9 cellular contexts compared by ENCODE assay signal in the genomic region with DNA sequence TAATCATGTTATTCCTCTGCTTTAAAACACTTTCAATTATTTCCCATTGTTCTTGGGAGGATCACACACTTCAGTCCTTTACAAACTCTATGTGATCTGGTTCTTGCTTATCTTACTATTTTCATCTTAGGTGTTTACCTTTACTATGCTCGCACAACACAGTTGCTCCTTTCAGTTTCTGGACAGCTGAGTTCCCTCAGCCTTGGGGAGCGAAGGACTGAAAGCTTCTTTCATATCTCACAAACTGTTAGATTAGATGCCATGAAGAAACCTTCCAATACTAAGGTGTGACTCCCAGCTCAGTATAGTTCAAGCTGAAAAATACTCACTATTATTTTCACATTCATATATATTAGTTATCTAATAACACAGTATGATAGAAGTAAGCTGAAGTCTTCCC.
DNase-seq lines count a peak whose midpoint lies in the region; ATAC-seq and TF ChIP-seq lines count a peak whose summit lies in the region.
"Had no signal": no experiment of that assay in that cellular context is flagged by ENCODE, and none has a peak within 500 bp of the region (broad histone marks: within the 10 kb centered on the region; RNA-seq: fewer than 3 reads in every experiment).

No MANE protein-coding gene starts in this region.

- BruUV-seq in mammary epithelial cell (replicated peaks; lab: Mats Ljungman, UMichigan): no TSS peak

- in situ Hi-C loops in mammary epithelial cell (cut with MboI; ENCODE audit: low sequenced_read_pairs in 2 of 2): loop anchor here (10.0 to 25.0 kb wide), 2 partner anchors 217 to 219 kb away; partner anchors contain the start of genes HINT1 (in 2 of the 2) and LYRM7 (in 1 of the 2)

- H3K9me3 ChIP-seq in duodenal mucosa (ENCODE audit: control insufficient read depth in 1 of 2, low read length in 2 of 2) (no peaks in the 10 kb centered on the region), mammary epithelial cell (replicated peaks; ENCODE audit: insufficient read depth, low read length) (no peaks in the 10 kb centered on the region), esophagus squamous epithelium (no peaks in the 10 kb centered on the region)

- CTCF ChIA-PET in mammary epithelial cell (lab: Charles Lee; ENCODE audit: low non-redundant PET): interaction anchor here (0.7 kb wide), 1 partner anchor 1246 kb away, joined by 3 read pairs; no protein-coding TSS in a partner anchor

- no peak overlapping the region for H3K4me2 ChIP-seq in mammary epithelial cell (ENCODE audit: insufficient read depth, low read depth, low read length)

- peaks cover 5 to 12% of the 10 kb centered on the region in 2 donors for H3K36me3 ChIP-seq in duodenal mucosa (ENCODE audit: control insufficient read depth in 1 of 2, insufficient read depth in 2 of 2, low read length in 2 of 2)
- H3K36me3 ChIP-seq in mammary epithelial cell (ENCODE audit: insufficient read depth, low read length): peaks cover 8% of the 10 kb centered on the region
- peaks cover 0 to 15% (median 0%) of the 10 kb centered on the region in 3 donors for H3K36me3 ChIP-seq in esophagus squamous epithelium

- TF ChIP-seq CTCF in mammary epithelial cell (conservative IDR thresholded peaks at IDR 0.05 in 1 of 2, IDR thresholded peaks at IDR 0.05 in 1 of 2; ENCODE audit: extremely low read depth in 1 of 2, insufficient read depth in 1 of 2, low read depth in 1 of 2, low read length in 2 of 2) (no peak), esophagus squamous epithelium (IDR thresholded peaks at IDR 0.05) (no peak)

- H2AFZ ChIP-seq in mammary epithelial cell (ENCODE audit: low read depth, low read length): no peak overlapping the region

- H3K27ac ChIP-seq in duodenal mucosa (ENCODE audit: low read depth, low read length) (peak overlapping the region; percentile 28), mammary epithelial cell (ENCODE audit: insufficient read depth, low read depth, low read length) (no peak overlapping the region), esophagus squamous epithelium (no peak overlapping the region)

- peaks cover 74% of the 10 kb centered on the region for H3K79me2 ChIP-seq in mammary epithelial cell (ENCODE audit: insufficient read depth, low read length)

- dilution Hi-C loops in mammary epithelial cell (cut with HindIII; ENCODE audit: low sequenced_read_pairs): no loop called here

- 100% methylated on average over 2 of the region's 2 CpGs for WGBS in mammary epithelial cell (ENCODE audit: low coverage, missing lambda C conversion rate)
- 88 to 94% methylated on average over 2 of the region's 2 CpGs for WGBS in esophagus squamous epithelium, 2 donors

- H3K27me3 ChIP-seq in duodenal mucosa (ENCODE audit: control insufficient read depth in 1 of 2, insufficient read depth in 2 of 2, low read length in 2 of 2) (no peaks in the 10 kb centered on the region), mammary epithelial cell (ENCODE audit: insufficient read depth, low read length) (no peaks in the 10 kb centered on the region), esophagus squamous epithelium (no peaks in the 10 kb centered on the region)

- H4K20me1 ChIP-seq in mammary epithelial cell (ENCODE audit: insufficient read depth, low read length): no peaks in the 10 kb centered on the region

- intact Hi-C loops in mammary epithelial cell (cut with micrococcal nuclease): loop anchor here (1.0 kb wide), 3 partner anchors 117 to 271 kb away; partner anchors contain the start of gene CDC42SE2
- intact Hi-C loops in esophagus squamous epithelium (cut with DNase I): no loop called here

- TF ChIP-seq POLR2A in esophagus squamous epithelium (IDR thresholded peaks at IDR 0.05): no peak

- H3K4me1 ChIP-seq in duodenal mucosa (ENCODE audit: control insufficient read depth in 1 of 2, insufficient read depth in 2 of 2, low read length in 2 of 2) (peaks cover 28 to 37% of the 10 kb centered on the region in 2 donors), mammary epithelial cell (ENCODE audit: insufficient read depth, low read length) (no peaks in the 10 kb centered on the region), esophagus squamous epithelium (peaks cover 0 to 58% (median 28%) of the 10 kb centered on the region in 3 donors)

- ATAC-seq in GM18502 (IDR thresholded peaks at IDR 0.05; ENCODE audit: poor library complexity, unreplicated experiment) (peak; percentile 58), GM21526 (IDR thresholded peaks at IDR 0.05; ENCODE audit: low FRiP score, unreplicated experiment) (peak; percentile 48), HG03460 (IDR thresholded peaks at IDR 0.05; ENCODE audit: unreplicated experiment) (peak; percentile 53)

- DNase-seq in mammary epithelial cell (no peak), GDM1 (lab: John Stamatoyannopoulos, UW) (no peak), AG08396 (ENCODE audit: low spot score) (no peak), esophagus squamous epithelium (lab: John Stamatoyannopoulos, UW) (no peak)
- DNase-seq: activated CD8-positive, alpha-beta memory T cell treated with anti-CD3 and anti-CD28 coated beads, Interleukin-2, amount 50 U/mL, for 48 hours had no signal

- H3K9ac ChIP-seq in duodenal mucosa (ENCODE audit: low read depth in 1 of 2, low read length in 2 of 2) (no peak overlapping the region), mammary epithelial cell (ENCODE audit: insufficient read depth, low read length) (no peak overlapping the region)

- H3K4me3 ChIP-seq in duodenal mucosa (ENCODE audit: low read depth in 1 of 2, low read length in 2 of 2): no peak overlapping the region
- no peak overlapping the region for H3K4me3 ChIP-seq in mammary epithelial cell (replicated peaks in 1 of 3; ENCODE audit: insufficient read depth in 1 of 3, low read depth in 2 of 3, low read length in 3 of 3)
- no peak overlapping the region for H3K4me3 ChIP-seq in esophagus squamous epithelium
